ENCODE assay signal across 20 cellular contexts in genomic region chr2:160905862-160906261, GRCh38.
DNase-seq lines count a peak whose midpoint lies in the region; TF ChIP-seq lines count a peak whose summit lies in the region.
"Had no signal": no experiment of that assay in that cellular context is flagged by ENCODE, and none has a peak within 500 bp of the region (broad histone marks: within the 10 kb centered on the region; RNA-seq: fewer than 3 reads in every experiment).

No MANE protein-coding gene starts in this region.

- no peaks in the 10 kb centered on the region for H3K36me3 ChIP-seq in left ventricle myocardium inferior
- H3K36me3 ChIP-seq in MG63: no peaks in the 10 kb centered on the region

- H3K27me3 ChIP-seq in left ventricle myocardium inferior (ENCODE audit: low read depth): no peaks in the 10 kb centered on the region
- H3K27me3 ChIP-seq in H9 (ENCODE audit: insufficient read depth, low read length): no peaks in the 10 kb centered on the region
- no peaks in the 10 kb centered on the region for H3K27me3 ChIP-seq in MG63

- no peak overlapping the region for H3K18ac ChIP-seq in H9 (ENCODE audit: insufficient read length, low read depth, low read length)

- no peak overlapping the region for H3K4me3 ChIP-seq in left ventricle myocardium inferior
- no peak overlapping the region for H3K4me3 ChIP-seq in MG63
- H3K4me3 ChIP-seq: A549, GM12878 had no signal

- H3K9ac ChIP-seq in H9 (ENCODE audit: extremely low read depth, insufficient read length, low read length): no peak overlapping the region

- H3K4ac ChIP-seq in H9 (ENCODE audit: low read depth, low read length): no peak overlapping the region

- H3T11ph ChIP-seq in H9 (ENCODE audit: low read length): no peak overlapping the region

- H3K27me3 Mint-ChIP-seq in H9 (ENCODE audit: low read depth) (peaks cover 4% of the 10 kb centered on the region), nephron (ENCODE audit: low read depth) (no peaks in the 10 kb centered on the region)

- peak overlapping the region; percentile 6 for H2BK120ac ChIP-seq in H9 (ENCODE audit: low read depth, low read length, poor library complexity, severe bottlenecking)

- no CpG with 5 or more reads among the region's 2 CpGs for WGBS in H9 (ENCODE audit: extremely low coverage, insufficient read length, low lambda C conversion rate)

- no peaks in the 10 kb centered on the region for H4K20me1 ChIP-seq in H9 (ENCODE audit: control insufficient read depth, insufficient read depth, insufficient read length)

- H3K79me2 ChIP-seq in H9 (ENCODE audit: insufficient read depth, low read length): no peaks in the 10 kb centered on the region

- H3K27ac Mint-ChIP-seq in H9 (peak overlapping the region in 2 of 3 experiments; percentile 27 to 59; a peak in 2 of 7 replicates), nephron (peak overlapping the region; percentile 61 to 70 (median 63))
- H3K27ac Mint-ChIP-seq: CD4-positive, alpha-beta memory T cell had no signal

- no peak overlapping the region for H2BK15ac ChIP-seq in H9 (ENCODE audit: low read depth, low read length)

- H2BK12ac ChIP-seq in H9 (ENCODE audit: insufficient read length, low read depth, low read length): no peak overlapping the region

- H2BK20ac ChIP-seq in H9 (ENCODE audit: low read depth, low read length, poor library complexity, severe bottlenecking): no peak overlapping the region

- H3K4me1 ChIP-seq in left ventricle myocardium inferior: peaks cover 36% of the 10 kb centered on the region
- no peaks in the 10 kb centered on the region for H3K4me1 ChIP-seq in H9 (ENCODE audit: insufficient read depth, low read length)

- H2AFZ ChIP-seq in H9 (ENCODE audit: low read length): no peak overlapping the region

- H3K9me3 Mint-ChIP-seq in H9 (no peaks in the 10 kb centered on the region), nephron (no peaks in the 10 kb centered on the region)
- H3K9me3 Mint-ChIP-seq: CD4-positive, alpha-beta memory T cell had no signal

- H2AK5ac ChIP-seq in H9 (ENCODE audit: insufficient read length, low read length): no peak overlapping the region

- H4K8ac ChIP-seq in H9 (replicated peaks; ENCODE audit: insufficient read length, low read depth, low read length): no peak overlapping the region

- H3K9me3 ChIP-seq in left ventricle myocardium inferior (replicated peaks): no peaks in the 10 kb centered on the region
- no peaks in the 10 kb centered on the region for H3K9me3 ChIP-seq in H9 (ENCODE audit: control insufficient read depth, low read depth, low read length)
- H3K9me3 ChIP-seq in MG63: no peaks in the 10 kb centered on the region
- H3K9me3 ChIP-seq: A549 had no signal

- H3K36me3 Mint-ChIP-seq in H9 (ENCODE audit: insufficient read depth in 1 of 3, low read depth in 3 of 3) (0 out of 7 replicates have a peak, but pooled peaks cover 0 to 2% (median 0%) of the 10 kb centered on the region in 3 experiments), nephron (ENCODE audit: low read depth) (no peaks in the 10 kb centered on the region)
- H3K36me3 Mint-ChIP-seq: CD4-positive, alpha-beta memory T cell had no signal

- H2BK5ac ChIP-seq in H9 (ENCODE audit: insufficient read length, low read length): no peak overlapping the region

- H3K27ac ChIP-seq in left ventricle myocardium inferior (replicated peaks): peak overlapping the region; percentile 25
- H3K27ac ChIP-seq in H9 (ENCODE audit: insufficient read length, low read depth, low read length): no peak overlapping the region

- H3K23me2 ChIP-seq in H9 (ENCODE audit: insufficient read length, low read depth, low read length, poor library complexity, severe bottlenecking): no peaks in the 10 kb centered on the region

- H3K56ac ChIP-seq in H9 (ENCODE audit: insufficient read length, low read depth, low read length): no peak overlapping the region

- no peak overlapping the region for H4K91ac ChIP-seq in H9 (ENCODE audit: insufficient read length, low read depth, low read length)

- H3K23ac ChIP-seq in H9 (ENCODE audit: insufficient read length, low read depth, low read length): no peak overlapping the region

- no peak overlapping the region for H3K4me2 ChIP-seq in H9 (ENCODE audit: insufficient read depth, insufficient read length, low read length)

- no peak overlapping the region for H3K14ac ChIP-seq in H9 (ENCODE audit: insufficient read depth, low read length)

- H3K4me1 Mint-ChIP-seq in H9 (peaks cover 24 to 34% of the 10 kb centered on the region in 2 experiments), nephron (peaks cover 62% of the 10 kb centered on the region)
- H3K4me1 Mint-ChIP-seq: CD4-positive, alpha-beta memory T cell had no signal

- DNase-seq in left ventricle myocardium inferior (no peak), cardiac septum (ENCODE audit: low spot score) (no peak), H9 (no peak), MG63 (no peak), AG08395 (ENCODE audit: low spot score) (no peak)
- DNase-seq: 8988T; ACHN; C1 segment of cervical spinal cord; Calu3; CD4-positive, alpha-beta memory T cell; COR-L47; DMS153; DMS79; EL; GDM1; GOT3; H7 had no signal

- H3K79me1 ChIP-seq in H9 (ENCODE audit: insufficient read depth, low read depth, low read length, poor library complexity, severe bottlenecking): no peaks in the 10 kb centered on the region

- H4K5ac ChIP-seq in H9 (ENCODE audit: insufficient read length, low read depth, low read length): no peak overlapping the region

- H3K4me3 Mint-ChIP-seq in H9: no peak overlapping the region
- no peak overlapping the region for H3K4me3 Mint-ChIP-seq in nephron
- H3K4me3 Mint-ChIP-seq: CD4-positive, alpha-beta memory T cell had no signal

- no peak for TF ChIP-seq CTCF in left ventricle myocardium inferior (IDR thresholded peaks at IDR 0.05; ENCODE audit: borderline replicate concordance)
- no peak for TF ChIP-seq CTCF in H9 (conservative IDR thresholded peaks at IDR 0.05)
- TF ChIP-seq CTCF in nephron (IDR thresholded peaks at IDR 0.05; ENCODE audit: unreplicated experiment in 3 of 3): no peak

- intact Hi-C loops in left ventricle myocardium inferior (cut with micrococcal nuclease): no loop called here
- intact Hi-C loops in cardiac septum (cut with DNase I): no loop called here
